In genomic region chr2:214934006-214934405, GRCh38 we compare ENCODE assay signal across 24 cellular contexts.
DNase-seq lines count a peak whose midpoint lies in the region; ATAC-seq and TF ChIP-seq lines count a peak whose summit lies in the region.
"Had no signal": no experiment of that assay in that cellular context is flagged by ENCODE, and none has a peak within 500 bp of the region (broad histone marks: within the 10 kb centered on the region; RNA-seq: fewer than 3 reads in every experiment).

No MANE protein-coding gene starts in this region.

- TF ChIP-seq EP300 in upper lobe of left lung (IDR thresholded peaks at IDR 0.05), result no peak

- WGBS in upper lobe of left lung, 2 donors, result 75 to 88% methylated on average over 4 of the region's 4 CpGs

- no peak for ATAC-seq in upper lobe of left lung (ENCODE audit: low FRiP score in 2 of 2)
- ATAC-seq: Panc1 had no signal

- H3K4me1 ChIP-seq in upper lobe of left lung, result no peaks in the 10 kb centered on the region
- H3K4me1 ChIP-seq: Caco-2 had no signal

- TF ChIP-seq POLR2A in upper lobe of left lung (IDR thresholded peaks at IDR 0.05), result no peak

- no peak overlapping the region for H3K27ac ChIP-seq in upper lobe of left lung
- H3K27ac ChIP-seq: BLaER1 treated with 17β-estradiol and CSF1 and Interleukin-3, amounts not matched to agents 10 nM and 100 nM; KMS-11; RWPE1 had no signal

- H3K36me3 ChIP-seq in upper lobe of left lung, result no peaks in the 10 kb centered on the region
- H3K36me3 ChIP-seq: BLaER1 treated with 17β-estradiol and CSF1 and Interleukin-3, amounts not matched to agents 10 nM and 100 nM; HAP-1 had no signal

- in situ Hi-C loops in astrocyte of the spinal cord (cut with HindIII; ENCODE audit: low sequenced_read_pairs), result no loop called here

- no peaks in the 10 kb centered on the region for H3K9me3 ChIP-seq in upper lobe of left lung
- H3K9me3 ChIP-seq: BLaER1 treated with 17β-estradiol and CSF1 and Interleukin-3, amounts not matched to agents 10 nM and 100 nM; Caco-2; HAP-1 had no signal

- TF ChIP-seq CTCF in astrocyte of the spinal cord (IDR thresholded peaks at IDR 0.05; ENCODE audit: low read depth, low read length), result no peak
- TF ChIP-seq CTCF in upper lobe of left lung (IDR thresholded peaks at IDR 0.05), result no peak

- peak; percentile 3 for DNase-seq in LHCN-M2 (ENCODE audit: low read depth)
- peak; percentile 59 for DNase-seq in astrocyte of the spinal cord (ENCODE audit: low read depth, low spot score)
- peak; percentile 48 for DNase-seq in non-pigmented ciliary epithelial cell (ENCODE audit: low read depth)
- no peak for DNase-seq in upper lobe of left lung
- DNase-seq in putamen (ENCODE audit: low spot score), result no peak
- no peak for DNase-seq in NCI-H774 (lab: John Stamatoyannopoulos, UW)
- DNase-seq in activated gamma-delta T cell (lab: John Stamatoyannopoulos, UW), result no peak
- DNase-seq: Caco-2; CD4-positive, alpha-beta memory T cell; GF-D8; GOT3; HFFc6; NCI-H1092; NCI-H1417 treated with DMSO at 0.1 percent for 48 hours; NCI-H1694 treated with DMSO at 0.1 percent for 48 hours; NCI-H2081; NCI-H2227 treated with DMSO at 0.1 percent for 48 hours; NCI-H526 treated with DMSO at 0.1 percent for 48 hours; SHP77 had no signal

- H3K4me3 ChIP-seq in astrocyte of the spinal cord (ENCODE audit: low read depth, low read length), result no peak overlapping the region
- no peak overlapping the region for H3K4me3 ChIP-seq in upper lobe of left lung
- H3K4me3 ChIP-seq: BLaER1 treated with 17β-estradiol and CSF1 and Interleukin-3, amounts not matched to agents 10 nM and 100 nM; HAP-1 had no signal

- H3K27me3 ChIP-seq in upper lobe of left lung, result no peaks in the 10 kb centered on the region
- H3K27me3 ChIP-seq: BLaER1 treated with 17β-estradiol and CSF1 and Interleukin-3, amounts not matched to agents 10 nM and 100 nM had no signal

Comparison
In these comparisons a context has a peak if more than half of its experiments do, and no peak if none do; other contexts are left out.
1. DNase-seq: peak in LHCN-M2 (single experiment), astrocyte of the spinal cord (single experiment) and non-pigmented ciliary epithelial cell (single experiment); none in upper lobe of left lung (0 of 2), putamen (single experiment), NCI-H774 (single experiment) and activated gamma-delta T cell (single experiment).